8 cellular contexts compared by ENCODE assay signal in genomic region chr19:57769345-57770131, GRCh38. TPM values are rescaled to one million over a fixed set of nuclear protein-coding genes. Genes with fewer than 3 reads are reported as not detected.
DNase-seq lines count a peak whose midpoint lies in the region; ATAC-seq lines count a peak whose summit lies in the region.

ZNF586 (plus strand) TSS chr19:57769676; CDS start chr19:57769843, 167 bp downstream.

- ATAC-seq in GM19467 (IDR thresholded peaks at IDR 0.05; ENCODE audit: unreplicated experiment) = peak; percentile 91

- peak within 1 kb of the TSS; percentile 69 for H3K27ac ChIP-seq in epithelial cell of prostate

- DNase-seq in CMK (ENCODE audit: low read depth) (peak; percentile 87), HS-27A (ENCODE audit: low read depth) (peak; percentile 74), OCI-M1 (lab: John Stamatoyannopoulos, UW) (peak; percentile 97), activated T-cell treated with anti-CD3 and anti-CD28 coated beads for 24 hours (ENCODE audit: low read depth) (peak; percentile 81), epithelial cell of prostate (ENCODE audit: low read depth, low spot score) (peak; percentile 69), mucosa of gallbladder (ENCODE audit: low spot score) (peak; percentile 91)
- DNase-seq in stimulated activated CD8-positive, alpha-beta memory T cell treated with anti-CD3 and anti-CD28 coated beads, Interleukin-4, amount 100 ng/mL, for 24 hours (ENCODE audit: low read depth) = peak; percentile 76

RNA-seq across cellular contexts. Expression of gene ZNF586, which starts in this region (rescaled TPM):
- 20.2 TPM for total RNA-seq in mucosa of gallbladder

Comparison
In these comparisons a context has a peak if more than half of its experiments do, and no peak if none do; other contexts are left out.
1. Peak in every context shown above with its lines: DNase-seq, ATAC-seq and H3K27ac ChIP-seq.